14 cellular contexts compared by ENCODE assay signal in genomic region chr2:85444629-85445028, GRCh38. TPM values are rescaled to one million over a fixed set of nuclear protein-coding genes. Genes with fewer than 3 reads are reported as not detected.
DNase-seq lines count a peak whose midpoint lies in the region; ATAC-seq, FAIRE-seq and TF ChIP-seq lines count a peak whose summit lies in the region.
"Had no signal": no experiment of that assay in that cellular context is flagged by ENCODE, and none has a peak within 500 bp of the region (broad histone marks: within the 10 kb centered on the region; RNA-seq: fewer than 3 reads in every experiment).

No MANE protein-coding gene starts in this region.

- TF ChIP-seq CTCF in C4-2B (conservative IDR thresholded peaks at IDR 0.05), result no peak
- no peak for TF ChIP-seq CTCF in SK-N-SH (IDR thresholded peaks at IDR 0.05)
- TF ChIP-seq CTCF in epithelial cell of esophagus (IDR thresholded peaks at IDR 0.05; ENCODE audit: insufficient read depth, low read depth, low read length, missing control alignments), result no peak
- TF ChIP-seq CTCF in pancreas (IDR thresholded peaks at IDR 0.05), result no peak

- no peaks in the 10 kb centered on the region for H3K36me3 Mint-ChIP-seq in T-cell

- H2AFZ ChIP-seq in SK-N-SH (ENCODE audit: low read depth), result no peak overlapping the region

- no peak overlapping the region for H3K4me3 ChIP-seq in SK-N-SH (ENCODE audit: low read depth in 2 of 2, low read length in 1 of 2)
- H3K4me3 ChIP-seq in epithelial cell of esophagus (ENCODE audit: low read length), result no peak overlapping the region
- H3K4me3 ChIP-seq in pancreas, result no peak overlapping the region
- H3K4me3 ChIP-seq: thoracic aorta had no signal

- 0 out of 2 replicates have a peak overlapping the region, but pooled peaks have one; percentile 8 for H3K4me2 ChIP-seq in SK-N-SH

- CTCF ChIA-PET in SK-N-SH (lab: Yijun Ruan, JAX), result interaction anchor here (3.4 kb wide), 1 partner anchor 25 kb away, joined by 10 read pairs; the partner anchor contains the start of gene SH2D6
- CTCF ChIA-PET in T-cell (lab: Charles Lee), result interaction anchor here in 1 of 2 donors (0.9 kb wide), 1 partner anchor 62 kb away, joined by 3 read pairs; no protein-coding TSS in a partner anchor

- H3F3A ChIP-seq in SK-N-SH (replicated peaks; ENCODE audit: insufficient read depth), result peaks cover 6% of the 10 kb centered on the region

- 51% methylated on average over 3 of the region's 3 CpGs for WGBS in SK-N-SH (ENCODE audit: low lambda C conversion rate)
- 75 to 86% methylated on average over 2 to 3 of the region's 3 CpGs for WGBS in pancreas, 2 donors

- H3K4me1 ChIP-seq in SK-N-SH (ENCODE audit: control insufficient read depth in 1 of 2, insufficient read depth in 2 of 2, low read depth in 1 of 2, low read length in 1 of 2), result peaks cover 18 to 33% of the 10 kb centered on the region in 2 experiments; a peak in 2 of 4 replicates
- peaks cover 25 to 41% (median 32%) of the 10 kb centered on the region in 3 donors for H3K4me1 ChIP-seq in pancreas

- H3K36me3 ChIP-seq in SK-N-SH (replicated peaks in 1 of 2; ENCODE audit: control insufficient read depth in 1 of 2, insufficient read depth in 2 of 2, low read length in 1 of 2) (no peaks in the 10 kb centered on the region), pancreas (no peaks in the 10 kb centered on the region)
- H3K36me3 ChIP-seq: thoracic aorta had no signal

- H3K27ac ChIP-seq in C4-2B (0 out of 2 replicates have a peak overlapping the region, but pooled peaks have one; percentile 20), SK-N-SH (ENCODE audit: low read depth in 2 of 2, low read length in 1 of 2) (peak overlapping the region in 1 of 2 experiments; percentile 90; a peak in 2 of 4 replicates), pancreas (peak overlapping the region in 3 of 4 donors; percentile 76 to 84 (median 78))
- H3K27ac ChIP-seq: thoracic aorta had no signal

- peaks cover 6% of the 10 kb centered on the region in 3 donors for H3K4me1 Mint-ChIP-seq in T-cell

- no peaks in the 10 kb centered on the region for H3K79me2 ChIP-seq in SK-N-SH (ENCODE audit: insufficient read depth)

- H3K9me3 ChIP-seq in SK-N-SH (no peaks in the 10 kb centered on the region), pancreas (no peaks in the 10 kb centered on the region)
- H3K9me3 ChIP-seq: thoracic aorta had no signal

- no peaks in the 10 kb centered on the region for H3K9me3 Mint-ChIP-seq in T-cell

- no peaks in the 10 kb centered on the region for H3K27me3 Mint-ChIP-seq in T-cell

- POLR2A ChIA-PET in SK-N-SH (lab: Yijun Ruan, JAX), result interaction anchor here (2.9 to 4.6 kb wide), 3 partner anchors 11 to 95 kb away, joined by 19 to 90 read pairs (median 28); partner anchors contain the start of gene MAT2A
- POLR2A ChIA-PET in T-cell (lab: Charles Lee), result no interaction called here

- no peak overlapping the region for H3K9ac ChIP-seq in SK-N-SH

- no peak for TF ChIP-seq RAD21 in SK-N-SH (IDR thresholded peaks at IDR 0.05; ENCODE audit: low read length)

- FAIRE-seq in pancreas (lab: Jason Lieb, UNC), result no peak
- FAIRE-seq: colon had no signal

- intact Hi-C loops in pancreas (cut with DNase I), result no loop called here

- H3K27me3 ChIP-seq in SK-N-SH (ENCODE audit: insufficient read depth), result no peaks in the 10 kb centered on the region
- H3K27me3 ChIP-seq in pancreas, result no peaks in the 10 kb centered on the region

- no peak for TF ChIP-seq EP300 in SK-N-SH (IDR thresholded peaks at IDR 0.05; ENCODE audit: borderline replicate concordance in 1 of 2, low read depth in 1 of 2, low read length in 1 of 2)

- H4K20me1 ChIP-seq in SK-N-SH (ENCODE audit: insufficient read depth), result no peaks in the 10 kb centered on the region

- H3K4me3 Mint-ChIP-seq in T-cell, result no peak overlapping the region

- no peak for ATAC-seq in pancreas
- no peak for ATAC-seq in T-cell (replicated peaks in 1 of 4)
- no peak for ATAC-seq in GM18519 (IDR thresholded peaks at IDR 0.05; ENCODE audit: low FRiP score, unreplicated experiment)
- ATAC-seq: esophagus mucosa had no signal

- no peak for DNase-seq in SK-N-SH
- DNase-seq in epithelial cell of esophagus (ENCODE audit: low read depth), result peak; percentile 35
- no peak for DNase-seq in pancreas
- DNase-seq in GM19238 (ENCODE audit: insufficient read length, low spot score), result no peak
- no peak for DNase-seq in NCI-H1092 (lab: John Stamatoyannopoulos, UW)
- DNase-seq in T-cell, result no peak
- DNase-seq: hypothalamus; stimulated activated CD4-positive, alpha-beta T cell treated with anti-CD3 and anti-CD28 coated beads, Interleukin-15, amount 100 ng/mL, for 24 hours had no signal

- H3K9me2 ChIP-seq in SK-N-SH, result no peaks in the 10 kb centered on the region

- no peak overlapping the region for H3K27ac Mint-ChIP-seq in T-cell

TF ChIP-seq in SK-N-SH, 30 proteins besides CTCF, POLR2A, EP300 and RAD21:
- no peak for TF ChIP-seq SIN3A (IDR thresholded peaks at IDR 0.05; ENCODE audit: borderline replicate concordance, low read depth, low read length)
- peak; percentile 17; the same call in 1 of the 2 replicates for TF ChIP-seq FOSL2 (IDR thresholded peaks at IDR 0.05; ENCODE audit: borderline replicate concordance, low read depth)
- TF ChIP-seq NFIC (IDR thresholded peaks at IDR 0.05; ENCODE audit: borderline replicate concordance), result no peak
- TF ChIP-seq GABPA (IDR thresholded peaks at IDR 0.05; ENCODE audit: low read depth), result no peak
- peak; percentile 61 for TF ChIP-seq PBX3 (IDR thresholded peaks at IDR 0.05)

RNA-seq across cellular contexts. Expression of gene SH2D6, which starts 26.1 kb away (rescaled TPM):
- polyA plus RNA-seq in SK-N-SH (2012; rRNA removed) (0.33 and 0.42 TPM in 2 replicates), pancreas (10 to 100 TPM; 21.3 to 28.1 TPM)
- polyA plus RNA-seq in SK-N-SH (2012; cell fraction: cytosol; rRNA removed), result 0.21 and 0.42 TPM in 2 replicates
- 1.9 and 2.3 TPM in 2 replicates for polyA plus RNA-seq in SK-N-SH (2012; cell fraction: nucleus; rRNA removed)
- total RNA-seq in pancreas (1 to 10 TPM in 5 of 6 donors, under 1 TPM in 1; 0.70 to 9.7 (median 2.8) TPM), T-cell (1 to 10 TPM in 1 of 5 donors, under 1 TPM in 3, not detected in 1; 0.49 to 1.1 (median 0.60) TPM)
- total RNA-seq: posterior vena cava, thoracic aorta had no signal

RNA-seq across cellular contexts. Expression of gene CAPG, which starts 34.5 kb away (rescaled TPM):
- polyA plus RNA-seq in SK-N-SH (2012; rRNA removed) (1.2 and 1.3 TPM in 2 replicates), pancreas (10 to 100 TPM; 37.6 to 41.3 TPM)
- 0.94 and 1.5 TPM in 2 replicates for polyA plus RNA-seq in SK-N-SH (2012; cell fraction: cytosol; rRNA removed)
- polyA plus RNA-seq in SK-N-SH (2012; cell fraction: nucleus; rRNA removed), result 1.4 and 2.0 TPM in 2 replicates
- total RNA-seq in pancreas (100 to 1,000 TPM in 1 of 6 donors, 10 to 100 TPM in 5; 10.9 to 111 (median 29.0) TPM), T-cell (10 to 100 TPM; 30.1 to 71.7 (median 41.2) TPM)
